Comparison of ENCODE assay signal across 1 cellular context in genomic region chr6:56757585-56757984, GRCh38.
TF ChIP-seq lines count a peak whose summit lies in the region.

No MANE protein-coding gene starts in this region.

TF ChIP-seq in HepG2, 621 proteins besides CTCF, POLR2A, EP300 and RAD21 (continued from another document and continues in another):
- TF ChIP-seq ATF2 (CRISPR knock-in tag; IDR thresholded peaks at IDR 0.05) = 0 out of 2 replicates have a peak, but pooled peaks have one; percentile 31
- TF ChIP-seq RXRB (CRISPR knock-in tag; IDR thresholded peaks at IDR 0.05; ENCODE audit: borderline replicate concordance) = 0 out of 2 replicates have a peak, but pooled peaks have one; percentile 32
- no peak for TF ChIP-seq ZNF678 (CRISPR knock-in tag; IDR thresholded peaks at IDR 0.05)
- peak; percentile 49; the same call in 1 of the 2 replicates for TF ChIP-seq ARID5B (CRISPR knock-in tag; IDR thresholded peaks at IDR 0.05)
- TF ChIP-seq SMC3 (IDR thresholded peaks at IDR 0.05; ENCODE audit: low read length) = peak; percentile 99
- TF ChIP-seq ZNF333 (CRISPR knock-in tag; IDR thresholded peaks at IDR 0.05; ENCODE audit: borderline replicate concordance) = no peak
- peak; percentile 25; the same call in 1 of the 2 replicates for TF ChIP-seq TARDBP (CRISPR knock-in tag; IDR thresholded peaks at IDR 0.05)
- TF ChIP-seq ZNF350 (CRISPR knock-in tag; IDR thresholded peaks at IDR 0.05; ENCODE audit: borderline replicate concordance, low read depth) = no peak
- no peak for TF ChIP-seq TBX3 (IDR thresholded peaks at IDR 0.05; ENCODE audit: borderline replicate concordance)
- TF ChIP-seq ARID4A (CRISPR knock-in tag; IDR thresholded peaks at IDR 0.05; ENCODE audit: borderline replicate concordance) = no peak; the same call in 1 of the 2 replicates
- no peak for TF ChIP-seq FIP1L1 (IDR thresholded peaks at IDR 0.05; ENCODE audit: borderline replicate concordance, insufficient read depth, low read depth, low read length)
- no peak for TF ChIP-seq RCOR2 (CRISPR knock-in tag; IDR thresholded peaks at IDR 0.05)
- peak; percentile 65; the same call in 1 of the 2 replicates for TF ChIP-seq SMAD3 (CRISPR knock-in tag; IDR thresholded peaks at IDR 0.05)
- TF ChIP-seq ZKSCAN8 (CRISPR knock-in tag; IDR thresholded peaks at IDR 0.05; ENCODE audit: borderline replicate concordance) = 0 out of 2 replicates have a peak, but pooled peaks have one; percentile 58
- no peak for TF ChIP-seq SOX6 (IDR thresholded peaks at IDR 0.05)
- peak; percentile 58; the same call in 1 of the 2 replicates for TF ChIP-seq SOX6 (CRISPR knock-in tag; IDR thresholded peaks at IDR 0.05)
- TF ChIP-seq ZNF44 (CRISPR knock-in tag; IDR thresholded peaks at IDR 0.05) = 0 out of 2 replicates have a peak, but pooled peaks have one; percentile 73
- TF ChIP-seq ZFP36 (IDR thresholded peaks at IDR 0.05; ENCODE audit: borderline replicate concordance, low read depth, low read length, partially characterized antibody) = peak; percentile 26
- no peak for TF ChIP-seq CBX1 (IDR thresholded peaks at IDR 0.05; ENCODE audit: low read depth)
- TF ChIP-seq ZMYM3 (CRISPR knock-in tag; IDR thresholded peaks at IDR 0.05) = no peak
- 0 out of 2 replicates have a peak, but pooled peaks have one; percentile 32 for TF ChIP-seq KDM5B (CRISPR knock-in tag; IDR thresholded peaks at IDR 0.05; ENCODE audit: borderline replicate concordance)
- TF ChIP-seq ELF3 (CRISPR knock-in tag; IDR thresholded peaks at IDR 0.05) = peak; percentile 81
- TF ChIP-seq MXD4 (CRISPR knock-in tag; IDR thresholded peaks at IDR 0.05) = 0 out of 2 replicates have a peak, but pooled peaks have one; percentile 21
- TF ChIP-seq ZNF784 (CRISPR knock-in tag; IDR thresholded peaks at IDR 0.05; ENCODE audit: borderline replicate concordance) = 0 out of 2 replicates have a peak, but pooled peaks have one; percentile 78
- TF ChIP-seq NR2F1 (CRISPR knock-in tag; IDR thresholded peaks at IDR 0.05) = no peak
- peak; percentile 22; the same call in 1 of the 2 replicates for TF ChIP-seq PITX1 (CRISPR knock-in tag; IDR thresholded peaks at IDR 0.05)
- TF ChIP-seq AHDC1 (CRISPR knock-in tag; IDR thresholded peaks at IDR 0.05; ENCODE audit: borderline replicate concordance) = no peak
- TF ChIP-seq ZNF710 (CRISPR knock-in tag; IDR thresholded peaks at IDR 0.05; ENCODE audit: borderline replicate concordance) = 0 out of 2 replicates have a peak, but pooled peaks have one; percentile 39
- peak; percentile 80; the same call in 1 of the 2 replicates for TF ChIP-seq ZFP1 (CRISPR knock-in tag; IDR thresholded peaks at IDR 0.05)
- no peak for TF ChIP-seq SOX13 (IDR thresholded peaks at IDR 0.05)
- peak in 1 of 2 experiments; percentile 41; a peak in 1 of 4 replicates for TF ChIP-seq SOX13 (CRISPR knock-in tag; conservative IDR thresholded peaks at IDR 0.05 in 1 of 2, IDR thresholded peaks at IDR 0.05 in 1 of 2)
- TF ChIP-seq ATRX (CRISPR knock-in tag; IDR thresholded peaks at IDR 0.05; ENCODE audit: borderline replicate concordance) = no peak
- TF ChIP-seq TFDP2 (CRISPR knock-in tag; IDR thresholded peaks at IDR 0.05) = peak; percentile 33; the same call in 1 of the 2 replicates
- no peak for TF ChIP-seq SMARCE1 (IDR thresholded peaks at IDR 0.05; ENCODE audit: borderline replicate concordance)
- no peak for TF ChIP-seq ZNF570 (CRISPR knock-in tag; IDR thresholded peaks at IDR 0.05; ENCODE audit: borderline replicate concordance)
- peak; percentile 51; the same call in 1 of the 2 replicates for TF ChIP-seq ZMYM4 (CRISPR knock-in tag; IDR thresholded peaks at IDR 0.05)
- peak; percentile 67 for TF ChIP-seq PHF5A (CRISPR knock-in tag; IDR thresholded peaks at IDR 0.05; ENCODE audit: low read depth, unreplicated experiment)
- TF ChIP-seq ZNF841 (CRISPR knock-in tag; IDR thresholded peaks at IDR 0.05; ENCODE audit: borderline replicate concordance) = no peak
